In the genomic region with DNA sequence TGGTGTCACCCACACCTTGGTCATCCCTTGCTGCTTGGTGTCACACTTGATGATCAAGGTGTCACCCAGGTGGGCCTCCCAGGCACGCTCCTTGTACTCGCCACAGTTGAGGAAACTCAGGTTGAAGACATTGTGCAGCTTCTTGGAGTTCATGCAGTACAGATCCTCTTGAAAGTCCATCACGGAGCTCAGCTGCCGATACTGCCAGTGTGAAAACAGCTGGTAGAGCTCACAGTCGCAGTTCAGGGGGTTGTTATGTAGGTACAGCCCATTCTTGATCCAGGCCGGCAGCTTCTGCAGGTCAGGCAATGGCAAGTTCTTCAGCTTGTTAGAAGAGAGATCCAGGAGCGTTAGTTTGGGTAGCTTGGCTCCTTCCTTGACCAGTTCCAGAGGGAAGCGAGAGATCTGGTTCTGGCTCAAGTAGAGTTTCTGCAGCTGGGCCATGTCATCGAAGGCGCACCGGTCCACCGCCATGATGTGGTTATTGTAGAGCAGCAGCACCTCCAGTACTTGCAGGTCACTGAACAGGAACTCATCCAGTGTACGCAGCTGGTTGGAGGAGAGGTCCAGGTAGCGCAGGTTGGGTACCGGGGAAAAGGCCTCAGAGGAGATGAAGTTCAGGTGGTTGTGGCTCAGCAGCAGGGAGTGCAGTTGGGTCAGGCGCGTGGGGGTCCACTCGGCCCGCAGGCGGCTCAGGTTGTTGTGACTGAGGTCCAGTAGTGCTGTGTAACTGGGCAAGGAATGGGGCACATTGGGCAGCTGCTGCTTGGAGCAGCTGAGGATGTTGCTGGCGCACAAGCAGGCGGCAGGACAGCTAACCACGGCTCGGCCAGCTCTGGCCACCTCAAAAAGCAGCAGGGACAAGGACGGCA, we compare ENCODE assay signal across 13 cellular contexts. TPM values are rescaled to one million over a fixed set of nuclear protein-coding genes. Genes with fewer than 3 reads are reported as not detected.
DNase-seq lines count a peak whose midpoint lies in the region; ATAC-seq and TF ChIP-seq lines count a peak whose summit lies in the region.
"Had no signal": no experiment of that assay in that cellular context is flagged by ENCODE, and none has a peak within 500 bp of the region (broad histone marks: within the 10 kb centered on the region; RNA-seq: fewer than 3 reads in every experiment).

No MANE protein-coding gene starts in this region.

- 92% methylated on average over 25 of the region's 25 CpGs for WGBS in esophagus muscularis mucosa

- peak overlapping the region; percentile 59 for H3K27ac Mint-ChIP-seq in activated CD4-positive, alpha-beta T cell treated with anti-CD3 and anti-CD28 coated beads for 36 hours
- no peak overlapping the region for H3K27ac Mint-ChIP-seq in WTC11

- no peak for TF ChIP-seq EP300 in esophagus muscularis mucosa (IDR thresholded peaks at IDR 0.05)

- H3K4me1 ChIP-seq in esophagus muscularis mucosa (peaks cover 15 to 50% (median 30%) of the 10 kb centered on the region in 4 donors), rectal smooth muscle tissue (ENCODE audit: control insufficient read depth, insufficient read depth, low read length) (peaks cover 5% of the 10 kb centered on the region)

- CTCF ChIA-PET in activated CD4-positive, alpha-beta T cell treated with anti-CD3 and anti-CD28 coated beads for 36 hours (lab: Charles Lee) = interaction anchor here (0.5 to 26.9 kb wide), 9 partner anchors 2 to 458 kb away, joined by 3 to 864 read pairs (median 4); partner anchors contain the start of genes AMIGO1, ATXN7L2, CYB561D1 and GPR61
- CTCF ChIA-PET in WTC11 (lab: Charles Lee) = interaction anchor here (1.3 to 7.6 kb wide), 5 partner anchors 10 to 123 kb away, joined by 8 to 128 read pairs (median 45); partner anchors contain the start of gene CYB561D1

- no peak overlapping the region for H3K9ac ChIP-seq in rectal smooth muscle tissue (ENCODE audit: low read length)

- no peaks in the 10 kb centered on the region for H3K27me3 ChIP-seq in esophagus muscularis mucosa
- H3K27me3 ChIP-seq in rectal smooth muscle tissue (ENCODE audit: control insufficient read depth, insufficient read depth, low read length) = no peaks in the 10 kb centered on the region
- H3K27me3 ChIP-seq: testis had no signal

- H3K27ac ChIP-seq in esophagus muscularis mucosa (replicated peaks in 1 of 4) (peak overlapping the region in 2 of 4 donors; percentile 75 to 76), rectal smooth muscle tissue (ENCODE audit: low read depth, low read length) (no peak overlapping the region)
- H3K27ac ChIP-seq: testis had no signal

- POLR2A ChIA-PET in activated CD4-positive, alpha-beta T cell treated with anti-CD3 and anti-CD28 coated beads for 36 hours (lab: Charles Lee) = interaction anchor here (0.9 to 1.6 kb wide), 2 partner anchors 10 to 11 kb away, joined by 3 to 5 read pairs; no protein-coding TSS in a partner anchor
- POLR2A ChIA-PET in WTC11 (lab: Charles Lee) = no interaction called here

- no peak for TF ChIP-seq CTCF in WTC11 (IDR thresholded peaks at IDR 0.05)
- no peak for TF ChIP-seq CTCF in esophagus muscularis mucosa (IDR thresholded peaks at IDR 0.05)

- no peak for DNase-seq in activated CD4-positive, alpha-beta T cell treated with anti-CD3 and anti-CD28 coated beads for 36 hours
- DNase-seq in activated CD4-positive, alpha-beta T cell treated with anti-CD3 and anti-CD28 coated beads for 48 hours = no peak
- DNase-seq in WTC11 (ENCODE audit: low spot score) (no peak), esophagus muscularis mucosa (ENCODE audit: extremely low spot score) (no peak), RKO (ENCODE audit: low spot score) (no peak), NCI-H146 (lab: John Stamatoyannopoulos, UW) (no peak), kidney tubule cell (ENCODE audit: low spot score) (no peak)
- DNase-seq: kidney glomerular epithelial cell, testis had no signal

- H3K36me3 Mint-ChIP-seq in activated CD4-positive, alpha-beta T cell treated with anti-CD3 and anti-CD28 coated beads for 36 hours (ENCODE audit: low read depth) = peaks cover 14% of the 10 kb centered on the region
- H3K36me3 Mint-ChIP-seq in WTC11 = no peaks in the 10 kb centered on the region

- peaks cover 69% of the 10 kb centered on the region for H3K4me1 Mint-ChIP-seq in activated CD4-positive, alpha-beta T cell treated with anti-CD3 and anti-CD28 coated beads for 36 hours
- peaks cover 16% of the 10 kb centered on the region for H3K4me1 Mint-ChIP-seq in WTC11

- H3K9me3 Mint-ChIP-seq in activated CD4-positive, alpha-beta T cell treated with anti-CD3 and anti-CD28 coated beads for 36 hours (ENCODE audit: low read depth) = no peaks in the 10 kb centered on the region
- H3K9me3 Mint-ChIP-seq in WTC11 = no peaks in the 10 kb centered on the region

- H3K27me3 Mint-ChIP-seq in activated CD4-positive, alpha-beta T cell treated with anti-CD3 and anti-CD28 coated beads for 36 hours = no peaks in the 10 kb centered on the region
- H3K27me3 Mint-ChIP-seq in WTC11 (ENCODE audit: low read depth) = peaks cover 54% of the 10 kb centered on the region

- no peak for ATAC-seq in activated CD4-positive, alpha-beta T cell treated with anti-CD3 and anti-CD28 coated beads for 36 hours
- ATAC-seq in WTC11 = no peak

- intact Hi-C loops in activated CD4-positive, alpha-beta T cell treated with anti-CD3 and anti-CD28 coated beads for 36 hours (cut with DNase I, micrococcal nuclease) = loop anchor here in 1 of 2 experiments (5.0 kb wide), 1 partner anchor 546 kb away; the partner anchor contains the start of gene CLCC1
- intact Hi-C loops in esophagus muscularis mucosa (cut with DNase I) = no loop called here

- peaks cover 0 to 5% (median 0%) of the 10 kb centered on the region in 4 donors for H3K36me3 ChIP-seq in esophagus muscularis mucosa
- H3K36me3 ChIP-seq in rectal smooth muscle tissue (ENCODE audit: control insufficient read depth, insufficient read depth, low read length) = no peaks in the 10 kb centered on the region

- TF ChIP-seq POLR2A in esophagus muscularis mucosa (IDR thresholded peaks at IDR 0.05; ENCODE audit: low read depth) = no peak

- peak overlapping the region; percentile 77 for H3K4me3 Mint-ChIP-seq in activated CD4-positive, alpha-beta T cell treated with anti-CD3 and anti-CD28 coated beads for 36 hours
- H3K4me3 Mint-ChIP-seq in WTC11 = peak overlapping the region; percentile 84

- H3K4me3 ChIP-seq in esophagus muscularis mucosa (peak overlapping the region; percentile 79 to 91 (median 81)), rectal smooth muscle tissue (ENCODE audit: low read length) (peak overlapping the region; percentile 68)

- H3K9me3 ChIP-seq in esophagus muscularis mucosa = no peaks in the 10 kb centered on the region
- H3K9me3 ChIP-seq: testis had no signal

TF ChIP-seq in WTC11, 78 proteins besides CTCF, POLR2A, EP300 and RAD21 (continues in another document):
- TF ChIP-seq AFF4 (CRISPR knock-in tag; IDR thresholded peaks at IDR 0.05; ENCODE audit: borderline replicate concordance) = no peak

RNA-seq across cellular contexts. Expression of gene AMIGO1, which starts 1.3 kb away (rescaled TPM):
- total RNA-seq in activated CD4-positive, alpha-beta T cell treated with anti-CD3 and anti-CD28 coated beads for 36 hours = 1 to 10 TPM; 1.8 to 2.0 TPM
- total RNA-seq in WTC11 (2021) = 2.4 to 3.0 TPM (median 3.0 TPM) in 3 replicates
- total RNA-seq in esophagus muscularis mucosa = 10 to 100 TPM in 2 of 4 donors, 1 to 10 TPM in 2; 8.4 to 23.7 (median 14.0) TPM
- total RNA-seq: A172 had no signal

RNA-seq across cellular contexts. Expression of gene CYB561D1, which starts 14.3 kb away (rescaled TPM):
- 1 to 10 TPM; 7.1 to 8.7 TPM for total RNA-seq in activated CD4-positive, alpha-beta T cell treated with anti-CD3 and anti-CD28 coated beads for 36 hours
- total RNA-seq in WTC11 (2021) (5.1 to 6.7 TPM (median 6.5 TPM) in 3 replicates), esophagus muscularis mucosa (10 to 100 TPM in 2 of 4 donors, 1 to 10 TPM in 2; 6.2 to 16.4 (median 8.2) TPM)

RNA-seq across cellular contexts. Expression of gene ATXN7L2, which starts 24.5 kb away (rescaled TPM):
- total RNA-seq in activated CD4-positive, alpha-beta T cell treated with anti-CD3 and anti-CD28 coated beads for 36 hours = 10 to 100 TPM; 11.7 to 13.0 TPM
- total RNA-seq in WTC11 (2021) = 8.9 to 11.1 TPM (median 10.9 TPM) in 3 replicates
- 1 to 10 TPM; 2.2 to 3.3 (median 2.7) TPM for total RNA-seq in esophagus muscularis mucosa

RNA-seq across cellular contexts. Expression of gene GPR61, which starts 31.4 kb away (rescaled TPM):
- under 1 TPM in 1 of 2 experiments, not detected in 1; 0.34 TPM for total RNA-seq in activated CD4-positive, alpha-beta T cell treated with anti-CD3 and anti-CD28 coated beads for 36 hours
- total RNA-seq in WTC11 (2021) = 0.42 to 0.73 TPM (median 0.44 TPM) in 3 replicates
- total RNA-seq in esophagus muscularis mucosa = not detected
- total RNA-seq: A172, fibroblast of villous mesenchyme, LHCN-M2 had no signal

RNA-seq across cellular contexts. Expression of gene GNAI3, which starts 40.2 kb away (rescaled TPM):
- total RNA-seq in activated CD4-positive, alpha-beta T cell treated with anti-CD3 and anti-CD28 coated beads for 36 hours = 1 to 10 TPM; 7.1 to 9.6 TPM
- 7.1 to 7.2 TPM (median 7.1 TPM) in 3 replicates for total RNA-seq in WTC11 (2021)
- total RNA-seq in esophagus muscularis mucosa = 1 to 10 TPM; 5.9 to 7.2 (median 6.6) TPM
